8 cellular contexts compared by ENCODE assay signal in genomic region chr10:47552719-47553118, GRCh38. TPM values are rescaled to one million over a fixed set of nuclear protein-coding genes. Genes with fewer than 3 reads are reported as not detected.
DNase-seq lines count a peak whose midpoint lies in the region; ATAC-seq and TF ChIP-seq lines count a peak whose summit lies in the region.
"Not testable (repeated sequence)": the region's sequence is repeated elsewhere in the genome, so short reads cannot be mapped to it uniquely, and the experiment has no call there.

No MANE protein-coding gene starts in this region.

- H2AFZ ChIP-seq in ACC112 (ENCODE audit: low read length, unreplicated experiment): not testable (repeated sequence)

- H3K27me3 ChIP-seq in ACC112 (ENCODE audit: insufficient read depth, low read length); skeletal muscle tissue (ENCODE audit: control insufficient read depth in 3 of 3, insufficient read depth in 3 of 3, low read length in 3 of 3): not testable (repeated sequence)

- not testable (repeated sequence) for H3K4me1 ChIP-seq in ACC112 (ENCODE audit: control insufficient read depth, insufficient read depth, low read length, unreplicated experiment); skeletal muscle tissue (ENCODE audit: control insufficient read depth in 3 of 3, insufficient read depth in 3 of 3, low read length in 3 of 3)

- not testable (repeated sequence) for H3K36me3 ChIP-seq in ACC112 (ENCODE audit: insufficient read depth, low read length); skeletal muscle tissue (ENCODE audit: control insufficient read depth in 3 of 3, insufficient read depth in 3 of 3, low read length in 3 of 3)

- not testable (repeated sequence) for H3K9me3 Mint-ChIP-seq in activated CD8-positive, alpha-beta T cell treated with anti-CD3 and anti-CD28 coated beads for 36 hours

- peak overlapping the region; percentile 91 for H3K4me3 Mint-ChIP-seq in activated CD8-positive, alpha-beta T cell treated with anti-CD3 and anti-CD28 coated beads for 36 hours

- H3K4me3 ChIP-seq in ACC112 (ENCODE audit: low read depth, low read length) (peak overlapping the region; percentile 75), skeletal muscle tissue (ENCODE audit: low read length in 3 of 3) (peak overlapping the region; percentile 84 to 87 (median 84))

- DNase-seq in NCI-H748 treated with DMSO at 0.1 percent for 48 hours (lab: John Stamatoyannopoulos, UW) (peak; percentile 0), left lobe of liver (ENCODE audit: low spot score) (peak; percentile 62)
- peak; percentile 67 for DNase-seq in activated CD8-positive, alpha-beta T cell treated with anti-CD3 and anti-CD28 coated beads for 36 hours
- DNase-seq in effector CD4-positive, alpha-beta T cell: peak; percentile 12

- POLR2A ChIA-PET in activated CD8-positive, alpha-beta T cell treated with anti-CD3 and anti-CD28 coated beads for 36 hours (lab: Charles Lee): not testable (repeated sequence)

- H3K9me3 ChIP-seq in skeletal muscle tissue (ENCODE audit: control insufficient read depth in 3 of 3, low read length in 3 of 3): not testable (repeated sequence)

- not testable (repeated sequence) for H3K79me2 ChIP-seq in ACC112 (ENCODE audit: control insufficient read depth, insufficient read depth, low read length, unreplicated experiment)

- not testable (repeated sequence) for TF ChIP-seq CTCF in activated CD8-positive, alpha-beta T cell treated with anti-CD3 and anti-CD28 coated beads for 36 hours (IDR thresholded peaks at IDR 0.05)

- not testable (repeated sequence) for H3K4me1 Mint-ChIP-seq in activated CD8-positive, alpha-beta T cell treated with anti-CD3 and anti-CD28 coated beads for 36 hours (ENCODE audit: low read depth)

- not testable (repeated sequence) for H3K27me3 Mint-ChIP-seq in activated CD8-positive, alpha-beta T cell treated with anti-CD3 and anti-CD28 coated beads for 36 hours

- H3K36me3 Mint-ChIP-seq in activated CD8-positive, alpha-beta T cell treated with anti-CD3 and anti-CD28 coated beads for 36 hours (ENCODE audit: low read depth): not testable (repeated sequence)

- ATAC-seq in GM18873 (IDR thresholded peaks at IDR 0.05; ENCODE audit: low FRiP score, unreplicated experiment) (peak; percentile 70), HG03097 (IDR thresholded peaks at IDR 0.05; ENCODE audit: low FRiP score, unreplicated experiment) (peak; percentile 56), left lobe of liver (peak; percentile 63)
- ATAC-seq in activated CD8-positive, alpha-beta T cell treated with anti-CD3 and anti-CD28 coated beads for 36 hours: peak; percentile 84

- peak overlapping the region; percentile 94 for H3K27ac Mint-ChIP-seq in activated CD8-positive, alpha-beta T cell treated with anti-CD3 and anti-CD28 coated beads for 36 hours

- peak overlapping the region; percentile 73 for H3K27ac ChIP-seq in ACC112 (ENCODE audit: low read depth, low read length)
- H3K27ac ChIP-seq in skeletal muscle tissue (ENCODE audit: low read depth, low read length): peak overlapping the region; percentile 65

- intact Hi-C loops in activated CD8-positive, alpha-beta T cell treated with anti-CD3 and anti-CD28 coated beads for 36 hours (cut with micrococcal nuclease): not testable (repeated sequence)

- peak overlapping the region; percentile 86 to 92 (median 88) for H3K9ac ChIP-seq in skeletal muscle tissue (ENCODE audit: low read depth in 1 of 3, low read length in 3 of 3)

- CTCF ChIA-PET in activated CD8-positive, alpha-beta T cell treated with anti-CD3 and anti-CD28 coated beads for 36 hours (lab: Charles Lee): not testable (repeated sequence)

RNA-seq across cellular contexts. Expression of gene AGAP9, which starts 29.3 kb away (rescaled TPM):
- 1 to 10 TPM; 3.4 to 3.6 TPM for total RNA-seq in activated CD8-positive, alpha-beta T cell treated with anti-CD3 and anti-CD28 coated beads for 36 hours
- total RNA-seq in left lobe of liver (14.8 TPM), skeletal muscle tissue (1.0 TPM)

Comparison
In these comparisons a context has a peak if more than half of its experiments do, and no peak if none do; other contexts are left out.
1. Peak in every context shown above with its lines: DNase-seq, ATAC-seq, H3K4me3 ChIP-seq and H3K27ac ChIP-seq.
2. DNase-seq: peak in every context shown above with its lines; median percentile 67 in activated CD8-positive, alpha-beta T cell treated with anti-CD3 and anti-CD28 coated beads for 36 hours; 62 in left lobe of liver; 12 in effector CD4-positive, alpha-beta T cell; 0 in NCI-H748 treated with DMSO at 0.1 percent for 48 hours.